In genomic region chr4:101306764-101307615, GRCh38 we compare ENCODE assay signal across 11 cellular contexts. TPM values are rescaled to one million over a fixed set of nuclear protein-coding genes. Genes with fewer than 3 reads are reported as not detected.
A peak's percentile ranks its signal among the peaks of the same experiment; 100 is the strongest.
DNase-seq lines count a peak whose midpoint lies in the region; ATAC-seq and TF ChIP-seq lines count a peak whose summit lies in the region.
"Had no signal": no experiment of that assay in that cellular context is flagged by ENCODE, and none has a peak within 500 bp of the region (broad histone marks: within the 10 kb centered on the region; RNA-seq: fewer than 3 reads in every experiment).

No MANE protein-coding gene starts in this region.

- no peaks in the 10 kb centered on the region for H3K9me3 Mint-ChIP-seq in GM23338
- H3K9me3 Mint-ChIP-seq in activated B cell treated with CpG ODN at 0.5 μM for 24 hours: no peaks in the 10 kb centered on the region
- H3K9me3 Mint-ChIP-seq in nephron: no peaks in the 10 kb centered on the region

- TF ChIP-seq POLR2A in testis (IDR thresholded peaks at IDR 0.05): no peak
- TF ChIP-seq POLR2A in heart left ventricle (IDR thresholded peaks at IDR 0.05): no peak

- H3F3A ChIP-seq in GM23338 (replicated peaks; ENCODE audit: low read depth): no peaks in the 10 kb centered on the region

- POLR2A ChIA-PET in activated B cell treated with CpG ODN at 0.5 μM for 24 hours (lab: Charles Lee): interaction anchor here (0.7 to 1.1 kb wide), 4 partner anchors 13 to 263 kb away, joined by 4 to 8 read pairs (median 5); no protein-coding TSS in a partner anchor

- no peaks in the 10 kb centered on the region for H3K27me3 ChIP-seq in GM23338 (ENCODE audit: insufficient read depth)
- H3K27me3 ChIP-seq in testis: no peaks in the 10 kb centered on the region
- H3K27me3 ChIP-seq in heart left ventricle: no peaks in the 10 kb centered on the region

- no peak overlapping the region for H2AFZ ChIP-seq in GM23338

- no peak overlapping the region for H3K4me3 ChIP-seq in GM23338
- no peak overlapping the region for H3K4me3 ChIP-seq in testis
- no peak overlapping the region for H3K4me3 ChIP-seq in heart left ventricle
- H3K4me3 ChIP-seq: HAP-1 had no signal

- H4K20me1 ChIP-seq in GM23338 (replicated peaks; ENCODE audit: insufficient read depth): no peaks in the 10 kb centered on the region

- peak overlapping the region; percentile 52; the same call in 1 of the 2 replicates for H3K4me2 ChIP-seq in GM23338

- 72 to 79% methylated on average over 4 of the region's 4 CpGs for WGBS in testis, 2 donors
- WGBS in heart left ventricle, 4 donors: 53 to 63% (median 60%) methylated on average over 4 of the region's 4 CpGs

- no peak overlapping the region; the same call in 1 of the 2 replicates for H3K27ac ChIP-seq in GM23338 (ENCODE audit: low read depth)
- no peak overlapping the region for H3K27ac ChIP-seq in testis
- no peak overlapping the region for H3K27ac ChIP-seq in heart left ventricle

- H3K27me3 Mint-ChIP-seq in GM23338 (ENCODE audit: insufficient read depth, low read depth, poor library complexity) (no peaks in the 10 kb centered on the region), activated B cell treated with CpG ODN at 0.5 μM for 24 hours (no peaks in the 10 kb centered on the region), nephron (ENCODE audit: low read depth) (no peaks in the 10 kb centered on the region)

- DNase-seq in GM23338 (ENCODE audit: low spot score): no peak
- DNase-seq in activated B cell treated with CpG ODN at 0.5 μM for 24 hours: no peak
- no peak for DNase-seq in medulla oblongata (ENCODE audit: extremely low spot score)
- no peak for DNase-seq in testis
- no peak for DNase-seq in heart left ventricle
- DNase-seq: anterior cingulate cortex, GF-D8 had no signal

- H3K79me2 ChIP-seq in GM23338 (replicated peaks; ENCODE audit: insufficient read depth): peaks cover 34% of the 10 kb centered on the region; the same call in 1 of the 2 replicates

- H3K36me3 ChIP-seq in GM23338 (ENCODE audit: insufficient read depth) (no peaks in the 10 kb centered on the region), testis (ENCODE audit: low read depth, missing control alignments) (no peaks in the 10 kb centered on the region), heart left ventricle (no peaks in the 10 kb centered on the region)
- H3K36me3 ChIP-seq: HAP-1 had no signal

- no peaks in the 10 kb centered on the region for H3K36me3 Mint-ChIP-seq in GM23338 (ENCODE audit: low read depth)
- peaks cover 8% of the 10 kb centered on the region for H3K36me3 Mint-ChIP-seq in activated B cell treated with CpG ODN at 0.5 μM for 24 hours (ENCODE audit: low read depth)
- no peaks in the 10 kb centered on the region for H3K36me3 Mint-ChIP-seq in nephron (ENCODE audit: low read depth)

- no peak overlapping the region for H3K4me3 Mint-ChIP-seq in GM23338
- peak overlapping the region; percentile 47 for H3K4me3 Mint-ChIP-seq in activated B cell treated with CpG ODN at 0.5 μM for 24 hours
- peak overlapping the region in 1 of 3 experiments; percentile 34 for H3K4me3 Mint-ChIP-seq in nephron

- H3K9me3 ChIP-seq in testis: no peaks in the 10 kb centered on the region
- H3K9me3 ChIP-seq in heart left ventricle: no peaks in the 10 kb centered on the region
- H3K9me3 ChIP-seq: HAP-1 had no signal

- H3K4me1 ChIP-seq in GM23338 (ENCODE audit: insufficient read depth) (peaks cover 31% of the 10 kb centered on the region), testis (peaks cover 7% of the 10 kb centered on the region), heart left ventricle (peaks cover 0 to 44% (median 11%) of the 10 kb centered on the region in 12 donors)

- H3K9me2 ChIP-seq in GM23338 (ENCODE audit: insufficient read depth): no peaks in the 10 kb centered on the region

- ATAC-seq in GM18517 (IDR thresholded peaks at IDR 0.05; ENCODE audit: unreplicated experiment) (peak; percentile 2), GM23338 (peak; percentile 51; the same call in 2 of the 3 replicates), activated B cell treated with CpG ODN at 0.5 μM for 24 hours (ENCODE audit: low read depth) (no peak), HG03460 (IDR thresholded peaks at IDR 0.05; ENCODE audit: unreplicated experiment) (no peak), heart left ventricle (no peak)

- H3K27ac Mint-ChIP-seq in GM23338 (no peak overlapping the region; the same call in 1 of the 2 replicates), activated B cell treated with CpG ODN at 0.5 μM for 24 hours (peak overlapping the region; percentile 16), nephron (peak overlapping the region; percentile 14 to 83 (median 38))

- H3K4me1 Mint-ChIP-seq in GM23338: peaks cover 38% of the 10 kb centered on the region
- peaks cover 70% of the 10 kb centered on the region for H3K4me1 Mint-ChIP-seq in activated B cell treated with CpG ODN at 0.5 μM for 24 hours
- H3K4me1 Mint-ChIP-seq in nephron: peaks cover 21% of the 10 kb centered on the region

- intact Hi-C loops in activated B cell treated with CpG ODN at 0.5 μM for 24 hours (cut with micrococcal nuclease): no loop called here
- intact Hi-C loops in testis (cut with DNase I; ENCODE audit: low total_unique reads): no loop called here
- intact Hi-C loops in heart left ventricle (cut with DNase I): no loop called here

- CTCF ChIA-PET in activated B cell treated with CpG ODN at 0.5 μM for 24 hours (lab: Charles Lee): interaction anchor here (0.6 to 0.7 kb wide), 2 partner anchors 69 to 1832 kb away, joined by 3 read pairs; no protein-coding TSS in a partner anchor

- TF ChIP-seq CTCF in GM23338 (conservative IDR thresholded peaks at IDR 0.05; ENCODE audit: low read depth in 2 of 2): no peak
- no peak for TF ChIP-seq CTCF in activated B cell treated with CpG ODN at 0.5 μM for 24 hours (IDR thresholded peaks at IDR 0.05)
- no peak for TF ChIP-seq CTCF in nephron (IDR thresholded peaks at IDR 0.05; ENCODE audit: unreplicated experiment in 3 of 3)
- TF ChIP-seq CTCF in testis (IDR thresholded peaks at IDR 0.05): no peak
- no peak for TF ChIP-seq CTCF in heart left ventricle (IDR thresholded peaks at IDR 0.05)

TF ChIP-seq in GM23338, 12 proteins besides CTCF, POLR2A, EP300 and RAD21 (continues in another document):
- TF ChIP-seq POLR2AphosphoS5 (IDR thresholded peaks at IDR 0.05; ENCODE audit: low read depth): no peak

RNA-seq across cellular contexts. Expression of gene PPP3CA, which starts 40.3 kb away (rescaled TPM):
- total RNA-seq in GM23338 (2014; rRNA removed; shearing (Covaris generic)): 26.8 and 27.0 TPM in 2 replicates
- polyA plus RNA-seq in GM23338 (2016; fragmentation: Nextera tagmentation; extraction: Ambion mirVana) (36.5 and 45.2 TPM in 2 replicates), testis (ENCODE audit: insufficient read depth, low read depth, low replicate concordance) (19.1 TPM), heart left ventricle (10 to 100 TPM in 1 of 2 donors, 1 to 10 TPM in 1; 5.9 to 11.0 TPM)
- total RNA-seq in activated B cell treated with CpG ODN at 0.5 μM for 24 hours (72.8 and 78.8 TPM in 2 replicates), testis (10 to 100 TPM; 39.1 to 44.5 TPM), heart left ventricle (10 to 100 TPM; 11.0 to 32.5 (median 22.9) TPM)

Comparison
In these comparisons a context has a peak if more than half of its experiments do, and no peak if none do; other contexts are left out.
1. ATAC-seq: peak in GM18517 (single experiment) and GM23338 (single experiment); none in activated B cell treated with CpG ODN at 0.5 μM for 24 hours (single experiment), HG03460 (single experiment) and heart left ventricle (0 of 4).